ENCODE assay signal across 22 cellular contexts in genomic region chr3:143700431-143700975, GRCh38.
"Had no signal": no experiment of that assay in that cellular context is flagged by ENCODE, and none has a peak within 500 bp of the region (broad histone marks: within the 10 kb centered on the region; RNA-seq: fewer than 3 reads in every experiment).

No MANE protein-coding gene starts in this region.

- H3K4me3 Mint-ChIP-seq: activated CD4-positive, alpha-beta T cell treated with anti-CD3 and anti-CD28 coated beads, Interleukin-2, amount 10 ng/mL, durations not matched to agents 7 days and 5 days; activated CD8-positive, alpha-beta memory T cell treated with anti-CD3 and anti-CD28 coated beads, Interleukin-2, amount 10 ng/mL, durations not matched to agents 7 days and 5 days; activated CD8-positive, alpha-beta T cell treated with anti-CD3 and anti-CD28 coated beads, Interleukin-2, amount 10 ng/mL, durations not matched to agents 7 days and 5 days; activated naive CD8-positive, alpha-beta T cell treated with anti-CD3 and anti-CD28 coated beads, Interleukin-2, amount 50 U/mL, for 24 hours; endodermal cell; natural killer cell; stimulated activated memory B cell treated with anti-CD40 and anti-IgM and Interleukin-4, amounts not matched to agents 10 μg/mL and 1 μg/mL and 100 μg/mL, for 72 hours had no signal

- ATAC-seq: activated CD8-positive, alpha-beta memory T cell treated with anti-CD3 and anti-CD28 coated beads, Interleukin-2, amount 10 ng/mL, durations not matched to agents 7 days and 5 days; activated CD8-positive, alpha-beta T cell treated with anti-CD3 and anti-CD28 coated beads, Interleukin-2, amount 10 ng/mL, durations not matched to agents 7 days and 5 days; activated naive CD8-positive, alpha-beta T cell treated with anti-CD3 and anti-CD28 coated beads, Interleukin-2, amount 50 U/mL, for 24 hours; gastrocnemius medialis; natural killer cell; stimulated activated memory B cell treated with anti-CD40 and anti-IgM and Interleukin-4, amounts not matched to agents 10 μg/mL and 1 μg/mL and 100 μg/mL, for 72 hours had no signal

- DNase-seq: activated CD4-positive, alpha-beta T cell treated with anti-CD3 and anti-CD28 coated beads, Interleukin-2, amount 10 ng/mL, durations not matched to agents 7 days and 5 days; activated CD4-positive, CD25-positive, alpha-beta regulatory T cell; activated CD8-positive, alpha-beta memory T cell treated with anti-CD3 and anti-CD28 coated beads, Interleukin-2, amount 10 ng/mL, durations not matched to agents 7 days and 5 days; activated CD8-positive, alpha-beta T cell treated with anti-CD3 and anti-CD28 coated beads, Interleukin-2, amount 10 ng/mL, durations not matched to agents 7 days and 5 days; activated gamma-delta T cell; activated naive CD4-positive, alpha-beta T cell treated with anti-CD3 and anti-CD28 coated beads, Interleukin-2, amount 50 U/mL, for 16 hours; activated naive CD8-positive, alpha-beta T cell treated with anti-CD3 and anti-CD28 coated beads, Interleukin-2, amount 50 U/mL, for 24 hours; central memory CD4-positive, alpha-beta T cell; endodermal cell; esophagus squamous epithelium; gastrocnemius medialis; glutamatergic neuron; left ventricle myocardium inferior; mesendoderm; natural killer cell; posterior cingulate gyrus; right lobe of liver; stimulated activated CD4-positive, alpha-beta T cell treated with anti-CD3 and anti-CD28 coated beads, Interleukin-4, amount 100 ng/mL, for 24 hours had no signal

- H3K36me3 Mint-ChIP-seq: activated CD8-positive, alpha-beta memory T cell treated with anti-CD3 and anti-CD28 coated beads, Interleukin-2, amount 10 ng/mL, durations not matched to agents 7 days and 5 days; natural killer cell; stimulated activated memory B cell treated with anti-CD40 and anti-IgM and Interleukin-4, amounts not matched to agents 10 μg/mL and 1 μg/mL and 100 μg/mL, for 72 hours had no signal

- H3K9me3 Mint-ChIP-seq: activated CD4-positive, alpha-beta T cell treated with anti-CD3 and anti-CD28 coated beads, Interleukin-2, amount 10 ng/mL, durations not matched to agents 7 days and 5 days; activated naive CD8-positive, alpha-beta T cell treated with anti-CD3 and anti-CD28 coated beads, Interleukin-2, amount 50 U/mL, for 24 hours; natural killer cell; stimulated activated memory B cell treated with anti-CD40 and anti-IgM and Interleukin-4, amounts not matched to agents 10 μg/mL and 1 μg/mL and 100 μg/mL, for 72 hours had no signal

- H3K27me3 ChIP-seq: esophagus squamous epithelium, gastrocnemius medialis, right lobe of liver, tibial nerve had no signal

- H3K4me3 ChIP-seq: esophagus squamous epithelium, gastrocnemius medialis, left ventricle myocardium inferior, lung, right lobe of liver, tibial nerve had no signal

- H3K4me1 ChIP-seq: esophagus squamous epithelium, gastrocnemius medialis, left ventricle myocardium inferior, right lobe of liver had no signal

- H3K9me3 ChIP-seq: esophagus squamous epithelium, gastrocnemius medialis, left ventricle myocardium inferior, right lobe of liver had no signal

- H3K27ac Mint-ChIP-seq: activated CD4-positive, alpha-beta T cell treated with anti-CD3 and anti-CD28 coated beads, Interleukin-2, amount 10 ng/mL, durations not matched to agents 7 days and 5 days; activated CD8-positive, alpha-beta memory T cell treated with anti-CD3 and anti-CD28 coated beads, Interleukin-2, amount 10 ng/mL, durations not matched to agents 7 days and 5 days; activated CD8-positive, alpha-beta T cell treated with anti-CD3 and anti-CD28 coated beads, Interleukin-2, amount 10 ng/mL, durations not matched to agents 7 days and 5 days; activated naive CD8-positive, alpha-beta T cell treated with anti-CD3 and anti-CD28 coated beads, Interleukin-2, amount 50 U/mL, for 24 hours; endodermal cell; natural killer cell; stimulated activated memory B cell treated with anti-CD40 and anti-IgM and Interleukin-4, amounts not matched to agents 10 μg/mL and 1 μg/mL and 100 μg/mL, for 72 hours had no signal

- FAIRE-seq: islet of Langerhans had no signal

- H3K4me1 Mint-ChIP-seq: activated CD4-positive, alpha-beta T cell treated with anti-CD3 and anti-CD28 coated beads, Interleukin-2, amount 10 ng/mL, durations not matched to agents 7 days and 5 days; activated naive CD8-positive, alpha-beta T cell treated with anti-CD3 and anti-CD28 coated beads, Interleukin-2, amount 50 U/mL, for 24 hours had no signal

- H3K36me3 ChIP-seq: esophagus squamous epithelium, gastrocnemius medialis, left ventricle myocardium inferior, right lobe of liver, tibial nerve had no signal

- H3K27me3 Mint-ChIP-seq: activated CD4-positive, alpha-beta T cell treated with anti-CD3 and anti-CD28 coated beads, Interleukin-2, amount 10 ng/mL, durations not matched to agents 7 days and 5 days; activated CD8-positive, alpha-beta memory T cell treated with anti-CD3 and anti-CD28 coated beads, Interleukin-2, amount 10 ng/mL, durations not matched to agents 7 days and 5 days; activated naive CD8-positive, alpha-beta T cell treated with anti-CD3 and anti-CD28 coated beads, Interleukin-2, amount 50 U/mL, for 24 hours; stimulated activated memory B cell treated with anti-CD40 and anti-IgM and Interleukin-4, amounts not matched to agents 10 μg/mL and 1 μg/mL and 100 μg/mL, for 72 hours had no signal

- H3K27ac ChIP-seq: esophagus squamous epithelium, gastrocnemius medialis, left ventricle myocardium inferior, right lobe of liver, tibial nerve had no signal
